ENCODE assay signal across 15 cellular contexts in genomic region chr9:2955616-2956015, GRCh38.
"Had no signal": no experiment of that assay in that cellular context is flagged by ENCODE, and none has a peak within 500 bp of the region (broad histone marks: within the 10 kb centered on the region; RNA-seq: fewer than 3 reads in every experiment).

No MANE protein-coding gene starts in this region.

- H3K9me3 ChIP-seq: thyroid gland had no signal

- H3K36me3 ChIP-seq: thyroid gland had no signal

- H3K4me3 ChIP-seq: thyroid gland had no signal

- H3K27me3 ChIP-seq: thyroid gland had no signal

- FAIRE-seq: frontal cortex, TTC549 had no signal

- DNase-seq: activated CD4-positive, alpha-beta memory T cell treated with anti-CD3 and anti-CD28 coated beads for 36 hours; activated CD4-positive, alpha-beta T cell treated with anti-CD3 and anti-CD28 coated beads for 36 hours; activated naive CD4-positive, alpha-beta T cell treated with anti-CD3 and anti-CD28 coated beads for 36 hours; activated T-cell treated with anti-CD3 and anti-CD28 coated beads for 4 hours; aorta; effector CD8-positive, alpha-beta T cell; left ventricle myocardium superior; natural killer cell; stimulated activated CD4-positive, alpha-beta T cell treated with anti-CD3 and anti-CD28 coated beads, Interleukin-12 subunit alpha, Interleukin-12 subunit beta, amount 100 ng/mL, for 4 hours; stimulated activated CD4-positive, alpha-beta T cell treated with anti-CD3 and anti-CD28 coated beads, Interleukin-1b, Interleukin-23, amount 100 ng/mL, for 48 hours; stimulated activated CD8-positive, alpha-beta memory T cell treated with anti-CD3 and anti-CD28 coated beads, Interleukin-4, amount 100 ng/mL, for 48 hours; stimulated activated naive CD4-positive, alpha-beta T cell; thyroid gland had no signal

- H3K4me1 ChIP-seq: thyroid gland had no signal

- H3K27ac ChIP-seq: thyroid gland had no signal
